Comparison of ENCODE assay signal across 1 cellular context in the genomic region with DNA sequence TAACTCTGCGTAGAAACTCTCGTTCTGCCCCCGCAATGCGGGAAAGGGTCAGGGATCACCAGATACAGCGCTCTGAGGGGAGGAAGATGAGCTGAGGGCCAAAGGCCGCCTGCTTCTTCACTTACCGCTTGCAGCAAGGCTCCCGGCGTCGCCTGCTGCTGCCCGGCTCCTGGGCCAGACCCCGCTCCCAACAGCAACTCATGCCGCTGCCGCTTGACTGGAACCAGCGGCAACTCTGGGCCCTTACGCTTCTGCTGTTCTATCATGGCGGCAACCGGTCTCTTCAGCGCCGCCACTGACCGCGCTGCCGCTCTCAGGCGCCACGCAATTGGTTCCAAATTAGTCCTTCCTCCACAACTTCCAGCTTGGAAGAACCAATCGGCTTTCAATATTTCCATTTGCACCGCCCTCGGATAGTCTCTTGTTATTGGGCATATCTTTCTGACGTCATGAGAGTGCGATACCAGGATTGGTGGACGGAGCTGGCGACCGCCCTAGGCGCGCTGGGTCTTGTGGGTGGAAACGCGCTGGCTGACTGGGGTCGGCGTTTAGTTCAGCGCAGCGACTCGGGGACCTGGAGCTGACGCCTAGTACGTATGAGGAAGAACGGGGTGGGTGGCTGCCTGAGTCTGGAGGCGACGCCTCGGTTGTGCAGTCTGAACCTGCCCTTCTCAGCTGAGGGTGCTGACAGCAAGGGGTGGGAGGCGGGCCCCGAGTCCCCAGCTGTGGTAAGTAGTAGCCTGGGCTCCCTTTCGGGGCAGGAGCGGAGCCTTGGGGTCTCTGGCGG.
TF ChIP-seq lines count a peak whose summit lies in the region.

A gene (minus strand): TSS at position 303 of the 787 bp plus-strand sequence. CDS start 37 bp downstream, at position 266.
A gene with protein sequence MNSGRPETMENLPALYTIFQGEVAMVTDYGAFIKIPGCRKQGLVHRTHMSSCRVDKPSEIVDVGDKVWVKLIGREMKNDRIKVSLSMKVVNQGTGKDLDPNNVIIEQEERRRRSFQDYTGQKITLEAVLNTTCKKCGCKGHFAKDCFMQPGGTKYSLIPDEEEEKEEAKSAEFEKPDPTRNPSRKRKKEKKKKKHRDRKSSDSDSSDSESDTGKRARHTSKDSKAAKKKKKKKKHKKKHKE (plus strand): TSS at position 547 of the 787 bp plus-strand sequence. CDS start 13,067 bp downstream, outside the sequence.

TF ChIP-seq in GM23338, 12 proteins besides CTCF, POLR2A, EP300 and RAD21 (continued from another document):
- TF ChIP-seq ZNF114 (CRISPR knock-in tag; IDR thresholded peaks at IDR 0.05) (no peak), EZH2phosphoT487 (IDR thresholded peaks at IDR 0.05; ENCODE audit: unreplicated experiment) (no peak)
- TF ChIP-seq, protein P1, sequence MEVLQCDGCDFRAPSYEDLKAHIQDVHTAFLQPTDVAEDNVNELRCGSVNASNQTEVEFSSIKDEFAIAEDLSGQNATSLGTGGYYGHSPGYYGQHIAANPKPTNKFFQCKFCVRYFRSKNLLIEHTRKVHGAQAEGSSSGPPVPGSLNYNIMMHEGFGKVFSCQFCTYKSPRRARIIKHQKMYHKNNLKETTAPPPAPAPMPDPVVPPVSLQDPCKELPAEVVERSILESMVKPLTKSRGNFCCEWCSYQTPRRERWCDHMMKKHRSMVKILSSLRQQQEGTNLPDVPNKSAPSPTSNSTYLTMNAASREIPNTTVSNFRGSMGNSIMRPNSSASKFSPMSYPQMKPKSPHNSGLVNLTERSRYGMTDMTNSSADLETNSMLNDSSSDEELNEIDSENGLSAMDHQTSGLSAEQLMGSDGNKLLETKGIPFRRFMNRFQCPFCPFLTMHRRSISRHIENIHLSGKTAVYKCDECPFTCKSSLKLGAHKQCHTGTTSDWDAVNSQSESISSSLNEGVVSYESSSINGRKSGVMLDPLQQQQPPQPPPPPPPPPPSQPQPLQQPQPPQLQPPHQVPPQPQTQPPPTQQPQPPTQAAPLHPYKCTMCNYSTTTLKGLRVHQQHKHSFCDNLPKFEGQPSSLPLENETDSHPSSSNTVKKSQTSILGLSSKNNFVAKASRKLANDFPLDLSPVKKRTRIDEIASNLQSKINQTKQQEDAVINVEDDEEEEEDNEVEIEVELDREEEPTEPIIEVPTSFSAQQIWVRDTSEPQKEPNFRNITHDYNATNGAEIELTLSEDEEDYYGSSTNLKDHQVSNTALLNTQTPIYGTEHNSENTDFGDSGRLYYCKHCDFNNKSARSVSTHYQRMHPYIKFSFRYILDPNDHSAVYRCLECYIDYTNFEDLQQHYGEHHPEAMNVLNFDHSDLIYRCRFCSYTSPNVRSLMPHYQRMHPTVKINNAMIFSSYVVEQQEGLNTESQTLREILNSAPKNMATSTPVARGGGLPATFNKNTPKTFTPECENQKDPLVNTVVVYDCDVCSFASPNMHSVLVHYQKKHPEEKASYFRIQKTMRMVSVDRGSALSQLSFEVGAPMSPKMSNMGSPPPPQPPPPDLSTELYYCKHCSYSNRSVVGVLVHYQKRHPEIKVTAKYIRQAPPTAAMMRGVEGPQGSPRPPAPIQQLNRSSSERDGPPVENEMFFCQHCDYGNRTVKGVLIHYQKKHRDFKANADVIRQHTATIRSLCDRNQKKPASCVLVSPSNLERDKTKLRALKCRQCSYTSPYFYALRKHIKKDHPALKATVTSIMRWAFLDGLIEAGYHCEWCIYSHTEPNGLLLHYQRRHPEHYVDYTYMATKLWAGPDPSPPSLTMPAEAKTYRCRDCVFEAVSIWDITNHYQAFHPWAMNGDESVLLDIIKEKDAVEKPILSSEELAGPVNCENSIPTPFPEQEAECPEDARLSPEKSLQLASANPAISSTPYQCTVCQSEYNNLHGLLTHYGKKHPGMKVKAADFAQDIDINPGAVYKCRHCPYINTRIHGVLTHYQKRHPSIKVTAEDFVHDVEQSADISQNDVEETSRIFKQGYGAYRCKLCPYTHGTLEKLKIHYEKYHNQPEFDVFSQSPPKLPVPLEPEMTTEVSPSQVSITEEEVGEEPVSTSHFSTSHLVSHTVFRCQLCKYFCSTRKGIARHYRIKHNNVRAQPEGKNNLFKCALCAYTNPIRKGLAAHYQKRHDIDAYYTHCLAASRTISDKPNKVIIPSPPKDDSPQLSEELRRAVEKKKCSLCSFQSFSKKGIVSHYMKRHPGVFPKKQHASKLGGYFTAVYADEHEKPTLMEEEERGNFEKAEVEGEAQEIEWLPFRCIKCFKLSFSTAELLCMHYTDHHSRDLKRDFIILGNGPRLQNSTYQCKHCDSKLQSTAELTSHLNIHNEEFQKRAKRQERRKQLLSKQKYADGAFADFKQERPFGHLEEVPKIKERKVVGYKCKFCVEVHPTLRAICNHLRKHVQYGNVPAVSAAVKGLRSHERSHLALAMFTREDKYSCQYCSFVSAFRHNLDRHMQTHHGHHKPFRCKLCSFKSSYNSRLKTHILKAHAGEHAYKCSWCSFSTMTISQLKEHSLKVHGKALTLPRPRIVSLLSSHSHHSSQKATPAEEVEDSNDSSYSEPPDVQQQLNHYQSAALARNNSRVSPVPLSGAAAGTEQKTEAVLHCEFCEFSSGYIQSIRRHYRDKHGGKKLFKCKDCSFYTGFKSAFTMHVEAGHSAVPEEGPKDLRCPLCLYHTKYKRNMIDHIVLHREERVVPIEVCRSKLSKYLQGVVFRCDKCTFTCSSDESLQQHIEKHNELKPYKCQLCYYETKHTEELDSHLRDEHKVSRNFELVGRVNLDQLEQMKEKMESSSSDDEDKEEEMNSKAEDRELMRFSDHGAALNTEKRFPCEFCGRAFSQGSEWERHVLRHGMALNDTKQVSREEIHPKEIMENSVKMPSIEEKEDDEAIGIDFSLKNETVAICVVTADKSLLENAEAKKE (CRISPR knock-in tag; IDR thresholded peaks at IDR 0.05): no peak
